ENCODE assay signal across 8 cellular contexts in genomic region chr7:28640026-28640425, GRCh38.
"Had no signal": no experiment of that assay in that cellular context is flagged by ENCODE, and none has a peak within 500 bp of the region (broad histone marks: within the 10 kb centered on the region; RNA-seq: fewer than 3 reads in every experiment).

No MANE protein-coding gene starts in this region.

- FAIRE-seq: H54, HTR-8/SVneo, K562 had no signal

- H3K4me3 ChIP-seq: GM23248, K562 had no signal

- DNase-seq: GM23248, GOT3, H9, HCEC 1CT, IMR-90 had no signal

- ATAC-seq: K562 had no signal

- H3K9ac ChIP-seq: GM23248 had no signal

- H2AFZ ChIP-seq: GM23248 had no signal

- H3K27ac ChIP-seq: GM23248 had no signal
